15 cellular contexts compared by ENCODE assay signal in the genomic region with DNA sequence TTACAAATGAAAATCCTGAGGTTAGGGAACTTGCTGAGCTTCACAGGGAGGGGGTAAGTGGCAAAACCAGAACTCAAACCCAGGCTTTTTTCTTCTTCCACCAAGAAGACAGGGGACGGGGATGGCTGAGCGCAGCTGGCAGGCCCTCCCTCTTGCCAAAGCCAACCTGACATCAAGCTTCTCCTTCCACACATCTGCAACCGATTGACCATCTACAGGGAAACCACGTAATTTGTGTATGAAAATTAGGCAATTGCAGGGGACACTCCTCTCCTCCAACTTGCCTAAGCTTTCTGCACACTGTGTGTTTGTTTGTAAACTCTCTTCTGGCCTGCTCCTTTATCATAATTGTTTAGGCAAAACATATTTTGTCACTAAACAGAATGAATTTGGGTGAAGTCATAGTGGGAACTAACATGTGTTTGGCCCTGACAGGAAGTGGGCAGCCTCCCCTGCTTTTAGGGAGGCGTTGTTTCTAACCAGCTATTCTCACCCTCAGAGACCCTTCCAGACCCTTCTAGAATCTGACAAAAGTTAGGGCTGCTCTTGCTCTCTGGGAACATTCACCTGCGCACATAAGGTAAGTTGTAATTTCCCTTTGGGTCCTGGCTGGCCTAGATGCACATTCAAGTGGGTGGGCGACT. TPM values are rescaled to one million over a fixed set of nuclear protein-coding genes. Genes with fewer than 3 reads are reported as not detected.
A peak's percentile ranks its signal among the peaks of the same experiment; 100 is the strongest.
DNase-seq lines count a peak whose midpoint lies in the region; ATAC-seq and TF ChIP-seq lines count a peak whose summit lies in the region.
"Had no signal": no experiment of that assay in that cellular context is flagged by ENCODE, and none has a peak within 500 bp of the region (broad histone marks: within the 10 kb centered on the region; RNA-seq: fewer than 3 reads in every experiment).

No MANE protein-coding gene starts in this region.

- H3K4me1 Mint-ChIP-seq in activated CD4-positive, alpha-beta memory T cell treated with anti-CD3 and anti-CD28 coated beads for 36 hours (ENCODE audit: low read depth), result peaks cover 64% of the 10 kb centered on the region
- H3K4me1 Mint-ChIP-seq in activated CD4-positive, alpha-beta memory T cell treated with anti-CD3 and anti-CD28 coated beads, Interleukin-2, amount 10 ng/mL, durations not matched to agents 7 days and 5 days, result peaks cover 55% of the 10 kb centered on the region
- H3K4me1 Mint-ChIP-seq in activated B cell treated with CpG ODN at 0.5 μM for 24 hours, result peaks cover 48% of the 10 kb centered on the region

- H3K4me3 ChIP-seq in neuronal stem cell (ENCODE audit: low read length in 2 of 2), result no peak overlapping the region
- H3K4me3 ChIP-seq: pancreas, smooth muscle cell had no signal

- H3K4me1 ChIP-seq in neuronal stem cell (ENCODE audit: control insufficient read depth in 2 of 2, insufficient read depth in 1 of 2, low read depth in 1 of 2, low read length in 2 of 2), result peaks cover 0 to 12% of the 10 kb centered on the region in 2 donors
- H3K4me1 ChIP-seq: pancreas had no signal

- TF ChIP-seq CTCF in activated B cell treated with CpG ODN at 0.5 μM for 24 hours (IDR thresholded peaks at IDR 0.05), result no peak

- H2BK12ac ChIP-seq in neuronal stem cell (ENCODE audit: low read length), result no peak overlapping the region

- H3K9ac ChIP-seq in neuronal stem cell (ENCODE audit: low read depth, low read length, poor library complexity), result no peak overlapping the region

- no peaks in the 10 kb centered on the region for H3K27me3 Mint-ChIP-seq in activated CD4-positive, alpha-beta memory T cell treated with anti-CD3 and anti-CD28 coated beads for 36 hours
- H3K27me3 Mint-ChIP-seq in activated CD4-positive, alpha-beta memory T cell treated with anti-CD3 and anti-CD28 coated beads, Interleukin-2, amount 10 ng/mL, durations not matched to agents 7 days and 5 days, result no peaks in the 10 kb centered on the region
- no peaks in the 10 kb centered on the region for H3K27me3 Mint-ChIP-seq in activated B cell treated with CpG ODN at 0.5 μM for 24 hours

- H4K8ac ChIP-seq in neuronal stem cell (ENCODE audit: low read depth, low read length), result no peak overlapping the region

- peaks cover 0 to 12% (median 0%) of the 10 kb centered on the region in 3 experiments for H3K27me3 ChIP-seq in neuronal stem cell (ENCODE audit: control insufficient read depth in 3 of 3, insufficient read depth in 3 of 3, low read depth in 1 of 3, low read length in 3 of 3)
- H3K27me3 ChIP-seq: pancreas had no signal

- no peak for DNase-seq in activated CD4-positive, alpha-beta memory T cell treated with anti-CD3 and anti-CD28 coated beads for 36 hours
- no peak for DNase-seq in activated CD4-positive, alpha-beta memory T cell treated with anti-CD3 and anti-CD28 coated beads, Interleukin-2, amount 10 ng/mL, durations not matched to agents 7 days and 5 days
- no peak for DNase-seq in activated B cell treated with CpG ODN at 0.5 μM for 24 hours
- DNase-seq in neuronal stem cell (ENCODE audit: low spot score), result no peak
- no peak for DNase-seq in AG08396 (ENCODE audit: low spot score)
- no peak for DNase-seq in hepatic stellate cell (ENCODE audit: low spot score)
- DNase-seq: ACHN; activated CD4-positive, CD25-positive, alpha-beta regulatory T cell treated with anti-CD3 and anti-CD28 coated beads, Interleukin-2, amount 50 U/mL, for 72 hours; activated gamma-delta T cell; mesenchymal stem cell; NCI-H1105 treated with DMSO at 0.1 percent for 48 hours; pancreas had no signal

- peaks cover 21% of the 10 kb centered on the region for H3K36me3 Mint-ChIP-seq in activated CD4-positive, alpha-beta memory T cell treated with anti-CD3 and anti-CD28 coated beads for 36 hours
- peaks cover 49% of the 10 kb centered on the region for H3K36me3 Mint-ChIP-seq in activated CD4-positive, alpha-beta memory T cell treated with anti-CD3 and anti-CD28 coated beads, Interleukin-2, amount 10 ng/mL, durations not matched to agents 7 days and 5 days (ENCODE audit: low read depth)
- peaks cover 16% of the 10 kb centered on the region for H3K36me3 Mint-ChIP-seq in activated B cell treated with CpG ODN at 0.5 μM for 24 hours (ENCODE audit: low read depth)

- no peak overlapping the region for H2AFZ ChIP-seq in neuronal stem cell (ENCODE audit: low read length)

- ATAC-seq in GM19397 (IDR thresholded peaks at IDR 0.05; ENCODE audit: unreplicated experiment) (peak; percentile 58), activated B cell treated with CpG ODN at 0.5 μM for 24 hours (ENCODE audit: low read depth) (peak; percentile 76), HG03097 (IDR thresholded peaks at IDR 0.05; ENCODE audit: low FRiP score, unreplicated experiment) (no peak)
- ATAC-seq: pancreas had no signal

- no peak overlapping the region for H3K4me3 Mint-ChIP-seq in activated CD4-positive, alpha-beta memory T cell treated with anti-CD3 and anti-CD28 coated beads for 36 hours
- no peak overlapping the region for H3K4me3 Mint-ChIP-seq in activated CD4-positive, alpha-beta memory T cell treated with anti-CD3 and anti-CD28 coated beads, Interleukin-2, amount 10 ng/mL, durations not matched to agents 7 days and 5 days
- peak overlapping the region; percentile 38 for H3K4me3 Mint-ChIP-seq in activated B cell treated with CpG ODN at 0.5 μM for 24 hours

- H3K27ac Mint-ChIP-seq in activated CD4-positive, alpha-beta memory T cell treated with anti-CD3 and anti-CD28 coated beads for 36 hours, result peak overlapping the region; percentile 42
- no peak overlapping the region for H3K27ac Mint-ChIP-seq in activated CD4-positive, alpha-beta memory T cell treated with anti-CD3 and anti-CD28 coated beads, Interleukin-2, amount 10 ng/mL, durations not matched to agents 7 days and 5 days
- no peak overlapping the region for H3K27ac Mint-ChIP-seq in activated B cell treated with CpG ODN at 0.5 μM for 24 hours

- POLR2A ChIA-PET in activated CD4-positive, alpha-beta memory T cell treated with anti-CD3 and anti-CD28 coated beads for 36 hours (lab: Charles Lee), result interaction anchor here (1.5 kb wide), 1 partner anchor 18 kb away, joined by 3 read pairs; no protein-coding TSS in a partner anchor
- POLR2A ChIA-PET in activated CD4-positive, alpha-beta memory T cell treated with anti-CD3 and anti-CD28 coated beads, Interleukin-2, amount 10 ng/mL, durations not matched to agents 7 days and 5 days (lab: Charles Lee), result interaction anchor here (0.7 to 1.1 kb wide), 4 partner anchors 9 to 59 kb away, joined by 3 to 5 read pairs (median 4); no protein-coding TSS in a partner anchor
- POLR2A ChIA-PET in activated B cell treated with CpG ODN at 0.5 μM for 24 hours (lab: Charles Lee), result interaction anchor here (0.6 to 1.6 kb wide), 4 partner anchors 19 to 531 kb away, joined by 3 to 4 read pairs (median 4); partner anchors contain the start of genes STX16 and ZNF831

- no peak overlapping the region for H3K18ac ChIP-seq in neuronal stem cell (ENCODE audit: low read length)

- no peak overlapping the region for H3K4me2 ChIP-seq in neuronal stem cell (ENCODE audit: insufficient read depth, low read length, poor library complexity, severe bottlenecking)
- H3K4me2 ChIP-seq: smooth muscle cell had no signal

- H3K9me3 Mint-ChIP-seq in activated CD4-positive, alpha-beta memory T cell treated with anti-CD3 and anti-CD28 coated beads for 36 hours, result peaks cover 5% of the 10 kb centered on the region
- H3K9me3 Mint-ChIP-seq in activated CD4-positive, alpha-beta memory T cell treated with anti-CD3 and anti-CD28 coated beads, Interleukin-2, amount 10 ng/mL, durations not matched to agents 7 days and 5 days, result peaks cover 2% of the 10 kb centered on the region
- H3K9me3 Mint-ChIP-seq in activated B cell treated with CpG ODN at 0.5 μM for 24 hours, result peaks cover 3% of the 10 kb centered on the region

- H2BK5ac ChIP-seq in neuronal stem cell (ENCODE audit: low read length), result no peak overlapping the region

- H3K27ac ChIP-seq in neuronal stem cell (replicated peaks; ENCODE audit: low read length), result no peak overlapping the region
- H3K27ac ChIP-seq: pancreas had no signal

- no peaks in the 10 kb centered on the region for H3K36me3 ChIP-seq in neuronal stem cell (replicated peaks in 1 of 2; ENCODE audit: control insufficient read depth in 2 of 2, insufficient read depth in 2 of 2, low read length in 2 of 2)
- H3K36me3 ChIP-seq: pancreas had no signal

- H2AK5ac ChIP-seq in neuronal stem cell (ENCODE audit: low read depth, low read length), result no peak overlapping the region

- H3K4ac ChIP-seq in neuronal stem cell (ENCODE audit: low read length), result peak overlapping the region; percentile 38

- peak overlapping the region; percentile 84 for H3K14ac ChIP-seq in neuronal stem cell (ENCODE audit: low read length)

- H2BK15ac ChIP-seq in neuronal stem cell (ENCODE audit: low read length), result no peak overlapping the region

- CTCF ChIA-PET in activated CD4-positive, alpha-beta memory T cell treated with anti-CD3 and anti-CD28 coated beads for 36 hours (lab: Charles Lee), result interaction anchor here (1.0 to 2.2 kb wide), 3 partner anchors 23 to 36 kb away, joined by 3 to 13 read pairs (median 4); no protein-coding TSS in a partner anchor
- CTCF ChIA-PET in activated CD4-positive, alpha-beta memory T cell treated with anti-CD3 and anti-CD28 coated beads, Interleukin-2, amount 10 ng/mL, durations not matched to agents 7 days and 5 days (lab: Charles Lee), result interaction anchor here (1.2 kb wide), 1 partner anchor 18 kb away, joined by 3 read pairs; no protein-coding TSS in a partner anchor
- CTCF ChIA-PET in activated B cell treated with CpG ODN at 0.5 μM for 24 hours (lab: Charles Lee), result interaction anchor here (2.4 kb wide), 1 partner anchor 94 kb away, joined by 10 read pairs; no protein-coding TSS in a partner anchor

- WGBS in neuronal stem cell (ENCODE audit: extremely low coverage in 2 of 2, insufficient read length in 2 of 2, insufficient replicate concordance in 1 of 2), 2 donors, result no CpG with 5 or more reads among the region's 7 CpGs

- H3K9me3 ChIP-seq in neuronal stem cell (replicated peaks in 1 of 2; ENCODE audit: control insufficient read depth in 2 of 2, insufficient read depth in 1 of 2, low read depth in 1 of 2, low read length in 2 of 2), result peaks cover 0 to 2% of the 10 kb centered on the region in 2 donors
- H3K9me3 ChIP-seq: pancreas had no signal

- intact Hi-C loops in activated CD4-positive, alpha-beta memory T cell treated with anti-CD3 and anti-CD28 coated beads for 36 hours (cut with micrococcal nuclease), result no loop called here
- intact Hi-C loops in activated B cell treated with CpG ODN at 0.5 μM for 24 hours (cut with micrococcal nuclease), result loop anchor here (1.0 to 2.0 kb wide), 2 partner anchors 18 to 59 kb away; no protein-coding TSS in a partner anchor

- no peak overlapping the region for H2BK120ac ChIP-seq in neuronal stem cell (ENCODE audit: low read depth, low read length)

- H4K91ac ChIP-seq in neuronal stem cell (ENCODE audit: low read depth, low read length, poor library complexity), result no peak overlapping the region

- no peak overlapping the region for H3K23ac ChIP-seq in neuronal stem cell (ENCODE audit: low read depth, low read length, poor library complexity)

- H3K79me1 ChIP-seq in neuronal stem cell (ENCODE audit: low read depth, low read length), result no peaks in the 10 kb centered on the region

RNA-seq across cellular contexts. Expression of gene ZNF831, which starts 18.9 kb away (rescaled TPM):
- total RNA-seq in activated CD4-positive, alpha-beta memory T cell treated with anti-CD3 and anti-CD28 coated beads for 36 hours, result 1 to 10 TPM; 7.6 to 9.4 TPM
- total RNA-seq in activated CD4-positive, alpha-beta memory T cell treated with anti-CD3 and anti-CD28 coated beads, Interleukin-2, amount 10 ng/mL, durations not matched to agents 7 days and 5 days, result 10 to 100 TPM; 12.1 to 12.7 TPM
- total RNA-seq in activated B cell treated with CpG ODN at 0.5 μM for 24 hours, result 3.2 and 4.0 TPM in 2 replicates
- not detected for polyA plus RNA-seq in neuronal stem cell (2013, experiment 1 of 2)
- not detected for polyA plus RNA-seq in neuronal stem cell (2013, experiment 2 of 2)
- total RNA-seq: smooth muscle cell had no signal
- polyA plus RNA-seq: smooth muscle cell had no signal
